ENCODE assay signal across 7 cellular contexts in genomic region chr6:26459023-26459810, GRCh38. TPM values are rescaled to one million over a fixed set of nuclear protein-coding genes. Genes with fewer than 3 reads are reported as not detected.
DNase-seq lines count a peak whose midpoint lies in the region; ATAC-seq, FAIRE-seq and TF ChIP-seq lines count a peak whose summit lies in the region.
"Had no signal": no experiment of that assay in that cellular context is flagged by ENCODE, and none has a peak within 500 bp of the region (broad histone marks: within the 10 kb centered on the region; RNA-seq: fewer than 3 reads in every experiment).

No MANE protein-coding gene starts in this region.

- H4K20me1 ChIP-seq in GM23248 (ENCODE audit: insufficient read depth) (no peaks in the 10 kb centered on the region), neural progenitor cell (ENCODE audit: low read depth) (peaks cover 3% of the 10 kb centered on the region)

- H3K27me3 ChIP-seq in GM23248 (replicated peaks; ENCODE audit: insufficient read depth), result no peaks in the 10 kb centered on the region
- H3K27me3 ChIP-seq in ascending aorta, result no peaks in the 10 kb centered on the region
- H3K27me3 ChIP-seq in neural progenitor cell, result no peaks in the 10 kb centered on the region

- H3K36me3 ChIP-seq in GM23248 (ENCODE audit: low read depth) (peaks cover 20% of the 10 kb centered on the region; the same call in 1 of the 2 replicates), ascending aorta (peaks cover 23 to 26% of the 10 kb centered on the region in 2 donors), neural progenitor cell (no peaks in the 10 kb centered on the region)

- H3K4me2 ChIP-seq in GM23248 (ENCODE audit: unreplicated experiment), result peak overlapping the region; percentile 99
- peak overlapping the region; percentile 96 for H3K4me2 ChIP-seq in neural progenitor cell

- 68 to 75% methylated on average over 16 of the region's 16 CpGs for WGBS in GM23248 (ENCODE audit: low coverage in 1 of 2, low lambda C conversion rate in 2 of 2, missing lambda C conversion rate in 2 of 2), 2 experiments

- peak; percentile 30 for DNase-seq in GM23248
- DNase-seq in ascending aorta (ENCODE audit: low spot score in 2 of 2), result no peak
- no peak for DNase-seq in neural progenitor cell (ENCODE audit: low spot score)
- DNase-seq in HTR-8/SVneo (ENCODE audit: insufficient read length, low spot score), result no peak
- no peak for DNase-seq in 8988T
- DNase-seq: left ventricle myocardium superior had no signal

- H3K4me1 Mint-ChIP-seq in neural progenitor cell, result peaks cover 30% of the 10 kb centered on the region

- H3K27ac Mint-ChIP-seq in neural progenitor cell, result no peak overlapping the region

- H3F3A ChIP-seq in GM23248 (ENCODE audit: insufficient read depth) (peaks cover 10% of the 10 kb centered on the region; the same call in 1 of the 2 replicates), neural progenitor cell (ENCODE audit: low read depth) (no peaks in the 10 kb centered on the region)

- H3K4me3 ChIP-seq in GM23248 (peak overlapping the region; percentile 100), ascending aorta (peak overlapping the region; percentile 56 to 91), neural progenitor cell (peak overlapping the region; percentile 92)

- no peaks in the 10 kb centered on the region for H3K9me2 ChIP-seq in GM23248 (ENCODE audit: insufficient read depth)

- H3K27ac ChIP-seq in GM23248 (no peak overlapping the region), ascending aorta (no peak overlapping the region), neural progenitor cell (no peak overlapping the region)

- H2AFZ ChIP-seq in GM23248 (no peak overlapping the region), neural progenitor cell (replicated peaks) (no peak overlapping the region)

- H3K27me3 Mint-ChIP-seq in neural progenitor cell (ENCODE audit: insufficient read depth, low read depth), result peaks cover 3% of the 10 kb centered on the region

- no peak for ATAC-seq in GM18520 (IDR thresholded peaks at IDR 0.05; ENCODE audit: unreplicated experiment)

- in situ Hi-C loops in GM23248 (cut with MboI), result no loop called here

- H3K4me3 Mint-ChIP-seq in neural progenitor cell, result peak overlapping the region; percentile 70

- FAIRE-seq in HTR-8/SVneo (lab: Jason Lieb, UNC), result no peak

- H3K4me1 ChIP-seq in GM23248 (ENCODE audit: insufficient read depth), result peaks cover 20% of the 10 kb centered on the region
- peaks cover 14 to 37% of the 10 kb centered on the region in 2 donors for H3K4me1 ChIP-seq in ascending aorta
- H3K4me1 ChIP-seq in neural progenitor cell, result peaks cover 7% of the 10 kb centered on the region

- H3K36me3 Mint-ChIP-seq in neural progenitor cell, result peaks cover 26% of the 10 kb centered on the region

- H3K9ac ChIP-seq in GM23248, result peak overlapping the region; percentile 100
- no peak overlapping the region for H3K9ac ChIP-seq in neural progenitor cell

- H3K9me3 ChIP-seq in GM23248 (ENCODE audit: low read depth), result no peaks in the 10 kb centered on the region
- no peaks in the 10 kb centered on the region for H3K9me3 ChIP-seq in ascending aorta
- H3K9me3 ChIP-seq in neural progenitor cell (ENCODE audit: low read depth), result no peaks in the 10 kb centered on the region

- H3K79me2 ChIP-seq in GM23248 (ENCODE audit: insufficient read depth) (peaks cover 56% of the 10 kb centered on the region), neural progenitor cell (ENCODE audit: low read depth) (peaks cover 34% of the 10 kb centered on the region)

- intact Hi-C loops in ascending aorta (cut with DNase I), result no loop called here

- H3K9me3 Mint-ChIP-seq in neural progenitor cell, result no peaks in the 10 kb centered on the region

- TF ChIP-seq CTCF in ascending aorta (IDR thresholded peaks at IDR 0.05) (no peak), neural progenitor cell (IDR thresholded peaks at IDR 0.05) (no peak)

RNA-seq across cellular contexts. Expression of gene BTN2A1, which starts 1.5 kb away (rescaled TPM):
- 9.1 and 15.0 TPM in 2 replicates for total RNA-seq in GM23248 (2014; rRNA removed; shearing (Covaris generic))
- 18.4 and 19.5 TPM in 2 replicates for polyA plus RNA-seq in GM23248 (2016; fragmentation: Nextera tagmentation; extraction: Ambion mirVana)
- 8.3 TPM for total RNA-seq in ascending aorta
- 11.6 and 14.2 TPM in 2 replicates for total RNA-seq in neural progenitor cell (ENCODE audit: low replicate concordance)

RNA-seq across cellular contexts. Expression of gene BTN3A3, which starts 18.9 kb away (rescaled TPM):
- 7.2 and 18.8 TPM in 2 replicates for total RNA-seq in GM23248 (2014; rRNA removed; shearing (Covaris generic))
- polyA plus RNA-seq in GM23248 (2016; fragmentation: Nextera tagmentation; extraction: Ambion mirVana), result 3.9 and 4.2 TPM in 2 replicates
- total RNA-seq in ascending aorta, result 16.9 TPM
- total RNA-seq in neural progenitor cell (ENCODE audit: low replicate concordance), result 0.13 and 2.9 TPM in 2 replicates

RNA-seq across cellular contexts. Expression of gene BTN1A1, which starts 40.9 kb away (rescaled TPM):
- total RNA-seq in GM23248 (2014; rRNA removed; shearing (Covaris generic)), result 0.11 TPM in 1 of 2 replicates, not detected in the other
- not detected in 2 replicates for polyA plus RNA-seq in GM23248 (2016; fragmentation: Nextera tagmentation; extraction: Ambion mirVana)
- total RNA-seq in ascending aorta, result not detected
- not detected in 2 replicates for total RNA-seq in neural progenitor cell (ENCODE audit: low replicate concordance)
- total RNA-seq: left ventricle myocardium superior had no signal

RNA-seq across cellular contexts. Expression of gene BTN3A1, which starts 57.1 kb away (rescaled TPM):
- total RNA-seq in GM23248 (2014; rRNA removed; shearing (Covaris generic)), result 7.7 and 8.9 TPM in 2 replicates
- 5.5 and 6.7 TPM in 2 replicates for polyA plus RNA-seq in GM23248 (2016; fragmentation: Nextera tagmentation; extraction: Ambion mirVana)
- total RNA-seq in ascending aorta, result 7.7 TPM
- 9.7 and 9.8 TPM in 2 replicates for total RNA-seq in neural progenitor cell (ENCODE audit: low replicate concordance)
